Comparison of ENCODE assay signal across 31 cellular contexts in genomic region chr16:86876499-86876898, GRCh38.
"Had no signal": no experiment of that assay in that cellular context is flagged by ENCODE, and none has a peak within 500 bp of the region (broad histone marks: within the 10 kb centered on the region; RNA-seq: fewer than 3 reads in every experiment).

No MANE protein-coding gene starts in this region.

- H3K27me3 ChIP-seq: testis, vagina had no signal

- H3K9me3 ChIP-seq: pancreas, psoas muscle, suprapubic skin, testis, tibial artery, transverse colon, upper lobe of right lung, vagina had no signal

- H3K4me3 Mint-ChIP-seq: naive B cell; naive thymus-derived CD8-positive, alpha-beta T cell; natural killer cell treated with Interleukin-12 subunit alpha and Interleukin-12 subunit beta and Interleukin-15 and Interleukin-18, amount 100 ng/mL, for 72 hours; nephron progenitor cell; neural crest cell; stimulated activated memory B cell treated with anti-CD40 and anti-IgM and Interleukin-4, amounts not matched to agents 10 μg/mL and 1 μg/mL and 100 μg/mL, for 72 hours; stimulated activated naive CD8-positive, alpha-beta T cell treated with anti-CD3 and anti-CD28 coated beads, Interleukin-15, amount 100 ng/mL, for 72 hours; type B pancreatic cell had no signal

- ATAC-seq: naive thymus-derived CD8-positive, alpha-beta T cell; natural killer cell treated with Interleukin-12 subunit alpha and Interleukin-12 subunit beta and Interleukin-15 and Interleukin-18, amount 100 ng/mL, for 72 hours; pancreas; psoas muscle; right cardiac atrium; sciatic nerve; stimulated activated memory B cell treated with anti-CD40 and anti-IgM and Interleukin-4, amounts not matched to agents 10 μg/mL and 1 μg/mL and 100 μg/mL, for 72 hours; stimulated activated naive CD8-positive, alpha-beta T cell treated with anti-CD3 and anti-CD28 coated beads, Interleukin-15, amount 100 ng/mL, for 72 hours; stimulated activated naive CD8-positive, alpha-beta T cell treated with anti-CD3 and anti-CD28 coated beads, Interleukin-15, Interleukin-2, amounts not matched to agents 100 U/mL and 50 U/mL, for 24 hours; upper lobe of right lung had no signal

- H3K36me3 ChIP-seq: pancreas, spleen, suprapubic skin, tibial artery, transverse colon, upper lobe of right lung, vagina had no signal

- H3K4me2 ChIP-seq: smooth muscle cell had no signal

- H3K4me3 ChIP-seq: pancreas, psoas muscle, skin epidermis, smooth muscle cell, spleen, suprapubic skin, testis, tibial artery, transverse colon, upper lobe of right lung, vagina had no signal

- DNase-seq: naive B cell; naive thymus-derived CD8-positive, alpha-beta T cell; nephron progenitor cell; occipital lobe; pancreas; psoas muscle; right cardiac atrium; spleen; stimulated activated CD4-positive, alpha-beta T cell treated with anti-CD3 and anti-CD28 coated beads, Interleukin-12 subunit alpha, Interleukin-12 subunit beta, amount 100 ng/mL, for 4 hours; stimulated activated CD4-positive, alpha-beta T cell treated with anti-CD3 and anti-CD28 coated beads, Interleukin-1b, Interleukin-23, amount 100 ng/mL, for 48 hours; stimulated activated CD4-positive, alpha-beta T cell treated with anti-CD3 and anti-CD28 coated beads, Interleukin-4, amount 100 ng/mL, for 1 hour; stimulated activated CD4-positive, alpha-beta T cell treated with anti-CD3 and anti-CD28 coated beads, Interleukin-4, amount 100 ng/mL, for 4 hours; stimulated activated CD8-positive, alpha-beta memory T cell treated with anti-CD3 and anti-CD28 coated beads, Interleukin-4, amount 100 ng/mL, for 48 hours; stimulated activated naive CD4-positive, alpha-beta T cell; stimulated activated naive CD8-positive, alpha-beta T cell treated with anti-CD3 and anti-CD28 coated beads, Interleukin-15, amount 100 ng/mL, for 72 hours; stimulated activated naive CD8-positive, alpha-beta T cell treated with anti-CD3 and anti-CD28 coated beads, Interleukin-15, Interleukin-2, amounts not matched to agents 100 U/mL and 50 U/mL, for 24 hours; substantia nigra; testis; tibial artery; transverse colon; upper lobe of right lung had no signal

- H3K4me1 Mint-ChIP-seq: naive B cell; stimulated activated memory B cell treated with anti-CD40 and anti-IgM and Interleukin-4, amounts not matched to agents 10 μg/mL and 1 μg/mL and 100 μg/mL, for 72 hours; stimulated activated naive CD8-positive, alpha-beta T cell treated with anti-CD3 and anti-CD28 coated beads, Interleukin-15, amount 100 ng/mL, for 72 hours had no signal

- H3K9me3 Mint-ChIP-seq: natural killer cell treated with Interleukin-12 subunit alpha and Interleukin-12 subunit beta and Interleukin-15 and Interleukin-18, amount 100 ng/mL, for 72 hours; type B pancreatic cell had no signal

- H3K4me1 ChIP-seq: pancreas, psoas muscle, spleen, suprapubic skin, testis, transverse colon, upper lobe of right lung had no signal

- H3K36me3 Mint-ChIP-seq: natural killer cell treated with Interleukin-12 subunit alpha and Interleukin-12 subunit beta and Interleukin-15 and Interleukin-18, amount 100 ng/mL, for 72 hours; stimulated activated memory B cell treated with anti-CD40 and anti-IgM and Interleukin-4, amounts not matched to agents 10 μg/mL and 1 μg/mL and 100 μg/mL, for 72 hours had no signal

- H3K27ac ChIP-seq: pancreas, psoas muscle, skin epidermis, spleen, suprapubic skin, testis, tibial artery, transverse colon, upper lobe of right lung, vagina had no signal

- H3K27ac Mint-ChIP-seq: naive B cell; naive thymus-derived CD8-positive, alpha-beta T cell; natural killer cell treated with Interleukin-12 subunit alpha and Interleukin-12 subunit beta and Interleukin-15 and Interleukin-18, amount 100 ng/mL, for 72 hours; nephron progenitor cell; progenitor cell of endocrine pancreas; stimulated activated memory B cell treated with anti-CD40 and anti-IgM and Interleukin-4, amounts not matched to agents 10 μg/mL and 1 μg/mL and 100 μg/mL, for 72 hours; stimulated activated naive CD8-positive, alpha-beta T cell treated with anti-CD3 and anti-CD28 coated beads, Interleukin-15, amount 100 ng/mL, for 72 hours; type B pancreatic cell had no signal
